Comparison of ENCODE assay signal across 24 cellular contexts in the genomic region with DNA sequence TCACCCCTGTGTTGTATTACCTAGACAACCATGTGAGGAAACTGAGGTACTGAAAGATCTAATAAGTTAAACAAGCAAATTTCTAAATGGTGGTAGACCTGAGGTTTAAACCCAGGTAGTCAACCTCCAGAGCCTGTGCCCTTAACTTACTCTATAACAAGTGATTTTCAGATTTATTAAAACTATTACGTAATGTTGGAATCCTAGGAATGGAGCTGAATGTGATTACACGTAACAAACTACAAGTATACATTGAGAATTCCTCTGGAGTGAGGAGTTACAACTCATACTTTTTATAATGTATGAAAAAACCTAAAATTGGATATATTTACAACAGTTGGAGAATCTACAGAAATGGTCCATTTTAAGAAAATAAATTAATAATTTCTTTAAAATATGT.
"Had no signal": no experiment of that assay in that cellular context is flagged by ENCODE, and none has a peak within 500 bp of the region (broad histone marks: within the 10 kb centered on the region; RNA-seq: fewer than 3 reads in every experiment).

No MANE protein-coding gene starts in this region.

- H3K4me3 Mint-ChIP-seq: activated CD4-positive, alpha-beta memory T cell treated with anti-CD3 and anti-CD28 coated beads for 36 hours; activated CD4-positive, alpha-beta T cell treated with anti-CD3 and anti-CD28 coated beads, Interleukin-2, amount 10 ng/mL, durations not matched to agents 7 days and 5 days; activated naive CD8-positive, alpha-beta T cell treated with anti-CD3 and anti-CD28 coated beads, Interleukin-2, amount 10 ng/mL, durations not matched to agents 7 days and 5 days; activated T-cell treated with anti-CD3 and anti-CD28 coated beads, Interleukin-2, amount 50 U/mL, for 72 hours had no signal

- H3K27ac ChIP-seq: SK-N-MC, VCaP had no signal

- H3K9me3 Mint-ChIP-seq: activated CD4-positive, alpha-beta memory T cell treated with anti-CD3 and anti-CD28 coated beads for 36 hours; activated CD4-positive, alpha-beta T cell treated with anti-CD3 and anti-CD28 coated beads, Interleukin-2, amount 10 ng/mL, durations not matched to agents 7 days and 5 days; activated naive CD8-positive, alpha-beta T cell treated with anti-CD3 and anti-CD28 coated beads, Interleukin-2, amount 10 ng/mL, durations not matched to agents 7 days and 5 days; activated T-cell treated with anti-CD3 and anti-CD28 coated beads, Interleukin-2, amount 50 U/mL, for 72 hours; activated T-helper 2 cell treated with anti-CD3 and anti-CD28 coated beads, Interferon-gamma antibody, Interleukin-2, Interleukin-4, amounts not matched to agents 10 μg/mL and 5 μg/mL and 100 μg/mL, durations not matched to agents 14 hours and 24 hours and 36 hours had no signal

- H3K27ac Mint-ChIP-seq: activated CD4-positive, alpha-beta memory T cell treated with anti-CD3 and anti-CD28 coated beads for 36 hours; activated CD4-positive, alpha-beta T cell treated with anti-CD3 and anti-CD28 coated beads, Interleukin-2, amount 10 ng/mL, durations not matched to agents 7 days and 5 days; activated naive CD8-positive, alpha-beta T cell treated with anti-CD3 and anti-CD28 coated beads, Interleukin-2, amount 10 ng/mL, durations not matched to agents 7 days and 5 days; activated T-helper 2 cell treated with anti-CD3 and anti-CD28 coated beads, Interferon-gamma antibody, Interleukin-2, Interleukin-4, amounts not matched to agents 10 μg/mL and 5 μg/mL and 100 μg/mL, durations not matched to agents 14 hours and 24 hours and 36 hours had no signal

- H3K27me3 Mint-ChIP-seq: activated CD4-positive, alpha-beta memory T cell treated with anti-CD3 and anti-CD28 coated beads for 36 hours; activated CD4-positive, alpha-beta T cell treated with anti-CD3 and anti-CD28 coated beads, Interleukin-2, amount 10 ng/mL, durations not matched to agents 7 days and 5 days; activated naive CD8-positive, alpha-beta T cell treated with anti-CD3 and anti-CD28 coated beads, Interleukin-2, amount 10 ng/mL, durations not matched to agents 7 days and 5 days had no signal

- ATAC-seq: activated T-cell treated with anti-CD3 and anti-CD28 coated beads, Interleukin-2, amount 50 U/mL, for 72 hours; Panc1; Right ventricle myocardium inferior had no signal

- H3K4me3 ChIP-seq: SK-N-MC had no signal

- DNase-seq: activated CD4-positive, alpha-beta memory T cell treated with anti-CD3 and anti-CD28 coated beads for 36 hours; activated CD4-positive, alpha-beta T cell treated with anti-CD3 and anti-CD28 coated beads, Interleukin-2, amount 10 ng/mL, durations not matched to agents 7 days and 5 days; activated CD4-positive, CD25-positive, alpha-beta regulatory T cell; activated naive CD4-positive, alpha-beta T cell treated with anti-CD3 and anti-CD28 coated beads, Interleukin-2, amount 50 U/mL, for 16 hours; activated naive CD8-positive, alpha-beta T cell treated with anti-CD3 and anti-CD28 coated beads, Interleukin-2, amount 10 ng/mL, durations not matched to agents 7 days and 5 days; activated T-cell treated with anti-CD3 and anti-CD28 coated beads, Interleukin-2, amount 50 U/mL, for 72 hours; amniotic stem cell; cerebellar nuclear complex; Karpas-422; MM.1S; NCI-H1105; NCI-H1436; NCI-H187; NCI-H2081; NCI-H510A treated with DMSO at 0.1 percent for 48 hours; NK-92 treated with Interleukin-12 subunit alpha and Interleukin-12 subunit beta, amount 100 ng/mL, for 24 hours; OCI-M1; RPMI8226; T-helper 1 cell had no signal
